2 cellular contexts compared by ENCODE assay signal in the genomic region with DNA sequence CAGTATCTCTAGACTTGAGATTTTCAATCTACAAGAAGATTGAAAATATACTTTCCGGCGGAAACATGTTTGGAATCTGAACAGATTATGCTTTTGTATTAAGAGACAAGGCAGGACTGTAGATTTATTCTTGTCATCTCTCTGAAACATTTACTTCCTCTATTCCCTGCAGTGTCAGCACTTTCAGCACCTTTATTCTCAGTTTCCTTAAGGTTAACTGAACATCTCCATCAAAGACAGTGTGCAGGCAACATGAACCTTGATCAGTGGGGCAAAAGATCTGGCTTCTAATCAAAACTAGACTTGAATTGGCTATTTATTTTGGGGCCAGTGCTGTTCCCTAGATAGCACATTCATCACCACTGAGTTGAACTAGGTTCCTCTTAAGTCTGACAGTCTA.
A peak's percentile ranks its signal among the peaks of the same experiment; 100 is the strongest.
TF ChIP-seq lines count a peak whose summit lies in the region.

No MANE protein-coding gene starts in this region.

TF ChIP-seq in HepG2, 621 proteins besides CTCF, POLR2A, EP300 and RAD21:
- TF ChIP-seq MAFK (conservative IDR thresholded peaks at IDR 0.05 in 1 of 2, IDR thresholded peaks at IDR 0.05 in 1 of 2; ENCODE audit: low read length in 2 of 2) (peak; percentile 36 to 71; a peak in 2 of 4 replicates), MAFF (IDR thresholded peaks at IDR 0.05; ENCODE audit: low read depth, low read length) (peak; percentile 47; the same call in 1 of the 2 replicates), ZNF350 (CRISPR knock-in tag; IDR thresholded peaks at IDR 0.05; ENCODE audit: borderline replicate concordance, low read depth) (no peak)
TF ChIP-seq in HepG2: peak in this region for 2.

TF ChIP-seq in GM12878, 131 proteins besides CTCF, POLR2A, EP300 and RAD21:
- TF ChIP-seq, protein P1, sequence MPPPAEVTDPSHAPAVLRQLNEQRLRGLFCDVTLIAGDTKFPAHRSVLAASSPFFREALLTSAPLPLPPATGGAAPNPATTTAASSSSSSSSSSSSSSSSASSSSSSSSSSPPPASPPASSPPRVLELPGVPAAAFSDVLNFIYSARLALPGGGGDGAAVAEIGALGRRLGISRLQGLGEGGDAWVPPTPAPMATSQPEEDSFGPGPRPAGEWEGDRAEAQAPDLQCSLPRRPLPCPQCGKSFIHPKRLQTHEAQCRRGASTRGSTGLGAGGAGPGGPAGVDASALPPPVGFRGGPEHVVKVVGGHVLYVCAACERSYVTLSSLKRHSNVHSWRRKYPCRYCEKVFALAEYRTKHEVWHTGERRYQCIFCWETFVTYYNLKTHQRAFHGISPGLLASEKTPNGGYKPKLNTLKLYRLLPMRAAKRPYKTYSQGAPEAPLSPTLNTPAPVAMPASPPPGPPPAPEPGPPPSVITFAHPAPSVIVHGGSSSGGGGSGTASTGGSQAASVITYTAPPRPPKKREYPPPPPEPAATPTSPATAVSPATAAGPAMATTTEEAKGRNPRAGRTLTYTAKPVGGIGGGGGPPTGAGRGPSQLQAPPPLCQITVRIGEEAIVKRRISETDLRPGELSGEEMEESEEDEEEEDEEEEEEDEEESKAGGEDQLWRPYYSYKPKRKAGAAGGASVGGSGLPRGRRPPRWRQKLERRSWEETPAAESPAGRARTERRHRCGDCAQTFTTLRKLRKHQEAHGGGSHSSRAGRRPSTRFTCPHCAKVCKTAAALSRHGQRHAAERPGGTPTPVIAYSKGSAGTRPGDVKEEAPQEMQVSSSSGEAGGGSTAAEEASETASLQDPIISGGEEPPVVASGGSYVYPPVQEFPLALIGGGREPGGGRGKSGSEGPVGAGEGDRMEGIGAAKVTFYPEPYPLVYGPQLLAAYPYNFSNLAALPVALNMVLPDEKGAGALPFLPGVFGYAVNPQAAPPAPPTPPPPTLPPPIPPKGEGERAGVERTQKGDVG (CRISPR knock-in tag; IDR thresholded peaks at IDR 0.05) = no peak
- TF ChIP-seq POU2F2 (IDR thresholded peaks at IDR 0.05; ENCODE audit: borderline replicate concordance, low read depth, low read length) (no peak), ASH2L (IDR thresholded peaks at IDR 0.05; ENCODE audit: borderline replicate concordance, low read depth) (no peak), HCFC1 (IDR thresholded peaks at IDR 0.05; ENCODE audit: low read length) (no peak), SMAD5 (IDR thresholded peaks at IDR 0.05; ENCODE audit: low read depth) (no peak), SIX5 (IDR thresholded peaks at IDR 0.05; ENCODE audit: low read depth, low read length, severe bottlenecking) (no peak), POLR2AphosphoS2 (IDR thresholded peaks at IDR 0.05; ENCODE audit: low read depth, low read length) (no peak), MEF2A (IDR thresholded peaks at IDR 0.05; ENCODE audit: insufficient read depth, low read depth, low read length) (no peak), HDGF (IDR thresholded peaks at IDR 0.05) (no peak), YY1 (IDR thresholded peaks at IDR 0.05; ENCODE audit: low read depth, low read length) (no peak), ZNF687 (IDR thresholded peaks at IDR 0.05) (no peak), SPI1 (IDR thresholded peaks at IDR 0.05; ENCODE audit: borderline replicate concordance, insufficient read depth, low read depth, low read length) (no peak), IKZF2 (IDR thresholded peaks at IDR 0.05) (no peak), TCF12 (IDR thresholded peaks at IDR 0.05; ENCODE audit: low read depth, low read length) (no peak), PBX3 (IDR thresholded peaks at IDR 0.05; ENCODE audit: insufficient replicate concordance, low read depth, low read length) (no peak)
